ENCODE assay signal across 1 cellular context in the genomic region with DNA sequence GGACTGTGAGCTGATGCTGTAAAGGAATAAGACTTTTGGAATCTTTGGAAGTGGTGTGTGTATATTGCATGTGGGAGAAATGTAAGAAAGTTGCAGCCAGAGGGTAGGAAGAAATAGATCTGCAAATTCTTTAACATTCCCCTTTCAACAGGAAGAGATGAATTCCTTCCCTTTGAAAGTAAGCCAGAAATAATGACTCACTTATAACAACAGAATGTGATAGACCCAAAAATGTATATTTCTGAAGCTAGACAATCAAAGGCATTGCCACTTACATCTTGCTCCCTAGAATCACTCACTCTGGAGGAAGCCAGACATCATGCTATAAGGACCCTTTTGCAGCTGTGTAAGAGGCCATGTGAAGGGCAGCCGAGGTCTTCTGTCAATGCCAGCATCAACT.
TF ChIP-seq lines count a peak whose summit lies in the region.

No MANE protein-coding gene starts in this region.

TF ChIP-seq in IMR-90, 13 proteins besides CTCF, POLR2A, EP300 and RAD21 (continued from another document):
- TF ChIP-seq NFE2L2 (IDR thresholded peaks at IDR 0.05; ENCODE audit: low read depth, low read length) (no peak), RFX5 (IDR thresholded peaks at IDR 0.05; ENCODE audit: low read depth, low read length) (no peak)
